ENCODE assay signal across 1 cellular context in genomic region chr2:98608118-98608961, GRCh38.
TF ChIP-seq lines count a peak whose summit lies in the region.

COA5 (minus strand) TSS chr2:98608512; CDS start chr2:98608405, 107 bp downstream.
A gene with protein sequence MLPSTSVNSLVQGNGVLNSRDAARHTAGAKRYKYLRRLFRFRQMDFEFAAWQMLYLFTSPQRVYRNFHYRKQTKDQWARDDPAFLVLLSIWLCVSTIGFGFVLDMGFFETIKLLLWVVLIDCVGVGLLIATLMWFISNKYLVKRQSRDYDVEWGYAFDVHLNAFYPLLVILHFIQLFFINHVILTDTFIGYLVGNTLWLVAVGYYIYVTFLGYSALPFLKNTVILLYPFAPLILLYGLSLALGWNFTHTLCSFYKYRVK (plus strand): TSS chr2:98608589. CDS start chr2:98609760, 1,171 bp downstream.

TF ChIP-seq in HepG2, 621 proteins besides CTCF, POLR2A, EP300 and RAD21 (continued from another document and continues in another):
- TF ChIP-seq REST (IDR thresholded peaks at IDR 0.05; ENCODE audit: borderline replicate concordance in 1 of 2, low read depth in 1 of 2, low read length in 2 of 2) (peak in 1 of 2 experiments; percentile 81; a peak in 1 of 4 replicates), TFDP1 (CRISPR knock-in tag; IDR thresholded peaks at IDR 0.05; ENCODE audit: borderline replicate concordance) (peak; percentile 80; the same call in 1 of the 2 replicates), ZNF12 (CRISPR knock-in tag; IDR thresholded peaks at IDR 0.05) (peak; percentile 31; the same call in 1 of the 2 replicates), ZBTB8A (CRISPR knock-in tag; IDR thresholded peaks at IDR 0.05; ENCODE audit: borderline replicate concordance, low read depth) (peak; percentile 70; the same call in 1 of the 2 replicates), ZNF703 (CRISPR knock-in tag; IDR thresholded peaks at IDR 0.05; ENCODE audit: borderline replicate concordance) (peak; percentile 95; the same call in 1 of the 2 replicates), FOXJ3 (CRISPR knock-in tag; IDR thresholded peaks at IDR 0.05; ENCODE audit: borderline replicate concordance) (peak; percentile 57; the same call in 1 of the 2 replicates), ZNF678 (CRISPR knock-in tag; IDR thresholded peaks at IDR 0.05) (peak; percentile 91), ONECUT2 (CRISPR knock-in tag; IDR thresholded peaks at IDR 0.05) (no peak), TSC22D2 (CRISPR knock-in tag; IDR thresholded peaks at IDR 0.05; ENCODE audit: borderline replicate concordance) (peak; percentile 90; the same call in 1 of the 2 replicates), ZNF235 (CRISPR knock-in tag; IDR thresholded peaks at IDR 0.05; ENCODE audit: borderline replicate concordance) (peak; percentile 66; the same call in 1 of the 2 replicates), PHF20 (CRISPR knock-in tag; IDR thresholded peaks at IDR 0.05) (peak; percentile 99), MEIS2 (CRISPR knock-in tag; IDR thresholded peaks at IDR 0.05) (no peak; the same call in 1 of the 2 replicates), CHCHD3 (CRISPR knock-in tag; IDR thresholded peaks at IDR 0.05) (0 out of 2 replicates have a peak, but pooled peaks have one; percentile 71), ZNF253 (CRISPR knock-in tag; IDR thresholded peaks at IDR 0.05; ENCODE audit: borderline replicate concordance) (peak; percentile 91), ZSCAN20 (CRISPR knock-in tag; IDR thresholded peaks at IDR 0.05; ENCODE audit: borderline replicate concordance) (peak; percentile 61; the same call in 1 of the 2 replicates), ZNF816 (CRISPR knock-in tag; IDR thresholded peaks at IDR 0.05; ENCODE audit: borderline replicate concordance) (peak; percentile 81; the same call in 1 of the 2 replicates), ZNF510 (CRISPR knock-in tag; IDR thresholded peaks at IDR 0.05; ENCODE audit: low read depth) (no peak), ZSCAN21 (CRISPR knock-in tag; IDR thresholded peaks at IDR 0.05; ENCODE audit: borderline replicate concordance) (peak; percentile 97), DR1 (CRISPR knock-in tag; IDR thresholded peaks at IDR 0.05) (peak; percentile 93), HHEX (CRISPR knock-in tag; IDR thresholded peaks at IDR 0.05) (0 out of 2 replicates have a peak, but pooled peaks have one; percentile 6), SAP130 (CRISPR knock-in tag; IDR thresholded peaks at IDR 0.05; ENCODE audit: low read depth) (peak; percentile 97), SIX4 (CRISPR knock-in tag; IDR thresholded peaks at IDR 0.05) (peak; percentile 13; the same call in 1 of the 2 replicates), AHR (CRISPR knock-in tag; IDR thresholded peaks at IDR 0.05) (peak; percentile 82), ZNF644 (CRISPR knock-in tag; IDR thresholded peaks at IDR 0.05; ENCODE audit: low read depth) (no peak), MZF1 (CRISPR knock-in tag; IDR thresholded peaks at IDR 0.05; ENCODE audit: borderline replicate concordance) (0 out of 2 replicates have a peak, but pooled peaks have one; percentile 35), RXRB (CRISPR knock-in tag; IDR thresholded peaks at IDR 0.05; ENCODE audit: borderline replicate concordance) (peak; percentile 78), ZNF557 (CRISPR knock-in tag; IDR thresholded peaks at IDR 0.05) (peak; percentile 84; the same call in 1 of the 2 replicates), MXD1 (CRISPR knock-in tag; IDR thresholded peaks at IDR 0.05) (peak; percentile 90), EZH2 (conservative IDR thresholded peaks at IDR 0.05; ENCODE audit: low read depth, low read length) (no peak)
- TF ChIP-seq, protein P1, sequence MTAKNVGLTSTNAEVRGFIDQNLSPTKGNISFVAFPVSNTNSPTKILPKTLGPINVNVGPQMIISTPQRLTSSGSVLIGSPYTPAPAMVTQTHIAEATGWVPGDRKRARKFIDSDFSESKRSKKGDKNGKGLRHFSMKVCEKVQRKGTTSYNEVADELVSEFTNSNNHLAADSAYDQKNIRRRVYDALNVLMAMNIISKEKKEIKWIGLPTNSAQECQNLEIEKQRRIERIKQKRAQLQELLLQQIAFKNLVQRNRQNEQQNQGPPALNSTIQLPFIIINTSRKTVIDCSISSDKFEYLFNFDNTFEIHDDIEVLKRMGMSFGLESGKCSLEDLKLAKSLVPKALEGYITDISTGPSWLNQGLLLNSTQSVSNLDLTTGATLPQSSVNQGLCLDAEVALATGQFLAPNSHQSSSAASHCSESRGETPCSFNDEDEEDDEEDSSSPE (CRISPR knock-in tag; IDR thresholded peaks at IDR 0.05), result peak; percentile 70
- TF ChIP-seq, protein P2, sequence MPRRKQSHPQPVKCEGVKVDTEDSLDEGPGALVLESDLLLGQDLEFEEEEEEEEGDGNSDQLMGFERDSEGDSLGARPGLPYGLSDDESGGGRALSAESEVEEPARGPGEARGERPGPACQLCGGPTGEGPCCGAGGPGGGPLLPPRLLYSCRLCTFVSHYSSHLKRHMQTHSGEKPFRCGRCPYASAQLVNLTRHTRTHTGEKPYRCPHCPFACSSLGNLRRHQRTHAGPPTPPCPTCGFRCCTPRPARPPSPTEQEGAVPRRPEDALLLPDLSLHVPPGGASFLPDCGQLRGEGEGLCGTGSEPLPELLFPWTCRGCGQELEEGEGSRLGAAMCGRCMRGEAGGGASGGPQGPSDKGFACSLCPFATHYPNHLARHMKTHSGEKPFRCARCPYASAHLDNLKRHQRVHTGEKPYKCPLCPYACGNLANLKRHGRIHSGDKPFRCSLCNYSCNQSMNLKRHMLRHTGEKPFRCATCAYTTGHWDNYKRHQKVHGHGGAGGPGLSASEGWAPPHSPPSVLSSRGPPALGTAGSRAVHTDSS (CRISPR knock-in tag; conservative IDR thresholded peaks at IDR 0.05), result no peak
- TF ChIP-seq, protein P3, sequence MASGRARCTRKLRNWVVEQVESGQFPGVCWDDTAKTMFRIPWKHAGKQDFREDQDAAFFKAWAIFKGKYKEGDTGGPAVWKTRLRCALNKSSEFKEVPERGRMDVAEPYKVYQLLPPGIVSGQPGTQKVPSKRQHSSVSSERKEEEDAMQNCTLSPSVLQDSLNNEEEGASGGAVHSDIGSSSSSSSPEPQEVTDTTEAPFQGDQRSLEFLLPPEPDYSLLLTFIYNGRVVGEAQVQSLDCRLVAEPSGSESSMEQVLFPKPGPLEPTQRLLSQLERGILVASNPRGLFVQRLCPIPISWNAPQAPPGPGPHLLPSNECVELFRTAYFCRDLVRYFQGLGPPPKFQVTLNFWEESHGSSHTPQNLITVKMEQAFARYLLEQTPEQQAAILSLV (CRISPR knock-in tag; IDR thresholded peaks at IDR 0.05; ENCODE audit: borderline replicate concordance), result peak; percentile 95
- TF ChIP-seq, protein P4, sequence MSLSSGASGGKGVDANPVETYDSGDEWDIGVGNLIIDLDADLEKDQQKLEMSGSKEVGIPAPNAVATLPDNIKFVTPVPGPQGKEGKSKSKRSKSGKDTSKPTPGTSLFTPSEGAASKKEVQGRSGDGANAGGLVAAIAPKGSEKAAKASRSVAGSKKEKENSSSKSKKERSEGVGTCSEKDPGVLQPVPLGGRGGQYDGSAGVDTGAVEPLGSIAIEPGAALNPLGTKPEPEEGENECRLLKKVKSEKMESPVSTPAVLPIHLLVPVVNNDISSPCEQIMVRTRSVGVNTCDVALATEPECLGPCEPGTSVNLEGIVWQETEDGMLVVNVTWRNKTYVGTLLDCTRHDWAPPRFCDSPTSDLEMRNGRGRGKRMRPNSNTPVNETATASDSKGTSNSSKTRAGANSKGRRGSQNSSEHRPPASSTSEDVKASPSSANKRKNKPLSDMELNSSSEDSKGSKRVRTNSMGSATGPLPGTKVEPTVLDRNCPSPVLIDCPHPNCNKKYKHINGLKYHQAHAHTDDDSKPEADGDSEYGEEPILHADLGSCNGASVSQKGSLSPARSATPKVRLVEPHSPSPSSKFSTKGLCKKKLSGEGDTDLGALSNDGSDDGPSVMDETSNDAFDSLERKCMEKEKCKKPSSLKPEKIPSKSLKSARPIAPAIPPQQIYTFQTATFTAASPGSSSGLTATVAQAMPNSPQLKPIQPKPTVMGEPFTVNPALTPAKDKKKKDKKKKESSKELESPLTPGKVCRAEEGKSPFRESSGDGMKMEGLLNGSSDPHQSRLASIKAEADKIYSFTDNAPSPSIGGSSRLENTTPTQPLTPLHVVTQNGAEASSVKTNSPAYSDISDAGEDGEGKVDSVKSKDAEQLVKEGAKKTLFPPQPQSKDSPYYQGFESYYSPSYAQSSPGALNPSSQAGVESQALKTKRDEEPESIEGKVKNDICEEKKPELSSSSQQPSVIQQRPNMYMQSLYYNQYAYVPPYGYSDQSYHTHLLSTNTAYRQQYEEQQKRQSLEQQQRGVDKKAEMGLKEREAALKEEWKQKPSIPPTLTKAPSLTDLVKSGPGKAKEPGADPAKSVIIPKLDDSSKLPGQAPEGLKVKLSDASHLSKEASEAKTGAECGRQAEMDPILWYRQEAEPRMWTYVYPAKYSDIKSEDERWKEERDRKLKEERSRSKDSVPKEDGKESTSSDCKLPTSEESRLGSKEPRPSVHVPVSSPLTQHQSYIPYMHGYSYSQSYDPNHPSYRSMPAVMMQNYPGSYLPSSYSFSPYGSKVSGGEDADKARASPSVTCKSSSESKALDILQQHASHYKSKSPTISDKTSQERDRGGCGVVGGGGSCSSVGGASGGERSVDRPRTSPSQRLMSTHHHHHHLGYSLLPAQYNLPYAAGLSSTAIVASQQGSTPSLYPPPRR (CRISPR knock-in tag; IDR thresholded peaks at IDR 0.05; ENCODE audit: borderline replicate concordance), result peak; percentile 71; the same call in 1 of the 2 replicates
- TF ChIP-seq, protein P5, sequence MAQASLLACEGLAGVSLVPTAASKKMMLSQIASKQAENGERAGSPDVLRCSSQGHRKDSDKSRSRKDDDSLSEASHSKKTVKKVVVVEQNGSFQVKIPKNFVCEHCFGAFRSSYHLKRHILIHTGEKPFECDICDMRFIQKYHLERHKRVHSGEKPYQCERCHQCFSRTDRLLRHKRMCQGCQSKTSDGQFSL (CRISPR knock-in tag; IDR thresholded peaks at IDR 0.05), result peak; percentile 16; the same call in 1 of the 2 replicates
- TF ChIP-seq, protein P6, sequence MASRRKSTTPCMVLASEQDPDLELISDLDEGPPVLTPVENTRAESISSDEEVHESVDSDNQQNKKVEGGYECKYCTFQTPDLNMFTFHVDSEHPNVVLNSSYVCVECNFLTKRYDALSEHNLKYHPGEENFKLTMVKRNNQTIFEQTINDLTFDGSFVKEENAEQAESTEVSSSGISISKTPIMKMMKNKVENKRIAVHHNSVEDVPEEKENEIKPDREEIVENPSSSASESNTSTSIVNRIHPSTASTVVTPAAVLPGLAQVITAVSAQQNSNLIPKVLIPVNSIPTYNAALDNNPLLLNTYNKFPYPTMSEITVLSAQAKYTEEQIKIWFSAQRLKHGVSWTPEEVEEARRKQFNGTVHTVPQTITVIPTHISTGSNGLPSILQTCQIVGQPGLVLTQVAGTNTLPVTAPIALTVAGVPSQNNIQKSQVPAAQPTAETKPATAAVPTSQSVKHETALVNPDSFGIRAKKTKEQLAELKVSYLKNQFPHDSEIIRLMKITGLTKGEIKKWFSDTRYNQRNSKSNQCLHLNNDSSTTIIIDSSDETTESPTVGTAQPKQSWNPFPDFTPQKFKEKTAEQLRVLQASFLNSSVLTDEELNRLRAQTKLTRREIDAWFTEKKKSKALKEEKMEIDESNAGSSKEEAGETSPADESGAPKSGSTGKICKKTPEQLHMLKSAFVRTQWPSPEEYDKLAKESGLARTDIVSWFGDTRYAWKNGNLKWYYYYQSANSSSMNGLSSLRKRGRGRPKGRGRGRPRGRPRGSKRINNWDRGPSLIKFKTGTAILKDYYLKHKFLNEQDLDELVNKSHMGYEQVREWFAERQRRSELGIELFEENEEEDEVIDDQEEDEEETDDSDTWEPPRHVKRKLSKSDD (CRISPR knock-in tag; IDR thresholded peaks at IDR 0.05; ENCODE audit: low read depth), result peak; percentile 86; the same call in 1 of the 2 replicates
- TF ChIP-seq, protein P7, sequence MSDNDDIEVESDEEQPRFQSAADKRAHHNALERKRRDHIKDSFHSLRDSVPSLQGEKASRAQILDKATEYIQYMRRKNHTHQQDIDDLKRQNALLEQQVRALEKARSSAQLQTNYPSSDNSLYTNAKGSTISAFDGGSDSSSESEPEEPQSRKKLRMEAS (IDR thresholded peaks at IDR 0.05), result peak; percentile 93
- TF ChIP-seq, protein P8, sequence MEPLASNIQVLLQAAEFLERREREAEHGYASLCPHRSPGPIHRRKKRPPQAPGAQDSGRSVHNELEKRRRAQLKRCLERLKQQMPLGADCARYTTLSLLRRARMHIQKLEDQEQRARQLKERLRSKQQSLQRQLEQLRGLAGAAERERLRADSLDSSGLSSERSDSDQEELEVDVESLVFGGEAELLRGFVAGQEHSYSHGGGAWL (CRISPR knock-in tag; IDR thresholded peaks at IDR 0.05), result peak; percentile 92
